ENCODE assay signal across 19 cellular contexts in genomic region chr5:143218563-143219170, GRCh38.
DNase-seq lines count a peak whose midpoint lies in the region; ATAC-seq, FAIRE-seq and TF ChIP-seq lines count a peak whose summit lies in the region.
"Had no signal": no experiment of that assay in that cellular context is flagged by ENCODE, and none has a peak within 500 bp of the region (broad histone marks: within the 10 kb centered on the region; RNA-seq: fewer than 3 reads in every experiment).

No MANE protein-coding gene starts in this region.

- ATAC-seq in left colon: peak; percentile 72
- ATAC-seq: activated CD4-positive, CD25-positive, alpha-beta regulatory T cell treated with anti-CD3 and anti-CD28 coated beads, Interleukin-2, amount 50 U/mL, for 24 hours had no signal

- no peak for TF ChIP-seq CTCF in OCI-LY1 (IDR thresholded peaks at IDR 0.05; ENCODE audit: low read length)

- no peak for DNase-seq in activated CD4-positive, alpha-beta memory T cell treated with anti-CD3 and anti-CD28 coated beads for 36 hours
- no peak for DNase-seq in activated CD4-positive, alpha-beta memory T cell treated with anti-CD3 and anti-CD28 coated beads, Interleukin-2, amount 10 ng/mL, durations not matched to agents 7 days and 5 days
- DNase-seq in GM18507 (ENCODE audit: extremely low spot score, insufficient read length, low read depth): no peak
- DNase-seq in left colon: no peak
- DNase-seq in HuH-7 (ENCODE audit: low spot score): no peak
- DNase-seq in SW 1271 (lab: John Stamatoyannopoulos, UW): no peak
- no peak for DNase-seq in GDM1 (lab: John Stamatoyannopoulos, UW)
- DNase-seq: aorta; endodermal cell; NCI-H1436 treated with DMSO at 0.1 percent for 48 hours; OCI-M1; stimulated activated CD4-positive, alpha-beta T cell treated with anti-CD3 and anti-CD28 coated beads, Interleukin-4, amount 100 ng/mL, for 24 hours had no signal

- H3F3A ChIP-seq in OCI-LY1 (ENCODE audit: insufficient read depth, low read length): peaks cover 6% of the 10 kb centered on the region; the same call in 1 of the 2 replicates

- H3K27ac ChIP-seq in OCI-LY1 (ENCODE audit: low read depth, low read length, poor library complexity, severe bottlenecking): peak overlapping the region; percentile 99
- H3K27ac ChIP-seq: prostate gland, SJSA1, skin epidermis had no signal

- H3K9me3 ChIP-seq in OCI-LY1 (ENCODE audit: low read length): no peaks in the 10 kb centered on the region
- H3K9me3 ChIP-seq: prostate gland, SJSA1 had no signal

- H3K4me1 Mint-ChIP-seq in activated CD4-positive, alpha-beta memory T cell treated with anti-CD3 and anti-CD28 coated beads for 36 hours (ENCODE audit: low read depth): peaks cover 81% of the 10 kb centered on the region
- H3K4me1 Mint-ChIP-seq in activated CD4-positive, alpha-beta memory T cell treated with anti-CD3 and anti-CD28 coated beads, Interleukin-2, amount 10 ng/mL, durations not matched to agents 7 days and 5 days: peaks cover 83% of the 10 kb centered on the region

- H3K27me3 Mint-ChIP-seq in activated CD4-positive, alpha-beta memory T cell treated with anti-CD3 and anti-CD28 coated beads for 36 hours: no peaks in the 10 kb centered on the region
- H3K27me3 Mint-ChIP-seq in activated CD4-positive, alpha-beta memory T cell treated with anti-CD3 and anti-CD28 coated beads, Interleukin-2, amount 10 ng/mL, durations not matched to agents 7 days and 5 days: no peaks in the 10 kb centered on the region

- intact Hi-C loops in activated CD4-positive, alpha-beta memory T cell treated with anti-CD3 and anti-CD28 coated beads for 36 hours (cut with micrococcal nuclease): loop anchor here (5.0 to 10.0 kb wide), 4 partner anchors 94 to 969 kb away; no protein-coding TSS in a partner anchor
- intact Hi-C loops in left colon (cut with DNase I, micrococcal nuclease): no loop called here

- H3K4me3 Mint-ChIP-seq in activated CD4-positive, alpha-beta memory T cell treated with anti-CD3 and anti-CD28 coated beads for 36 hours: no peak overlapping the region
- no peak overlapping the region for H3K4me3 Mint-ChIP-seq in activated CD4-positive, alpha-beta memory T cell treated with anti-CD3 and anti-CD28 coated beads, Interleukin-2, amount 10 ng/mL, durations not matched to agents 7 days and 5 days
- H3K4me3 Mint-ChIP-seq: endodermal cell had no signal

- no peaks in the 10 kb centered on the region for H3K9me3 Mint-ChIP-seq in activated CD4-positive, alpha-beta memory T cell treated with anti-CD3 and anti-CD28 coated beads for 36 hours
- no peaks in the 10 kb centered on the region for H3K9me3 Mint-ChIP-seq in activated CD4-positive, alpha-beta memory T cell treated with anti-CD3 and anti-CD28 coated beads, Interleukin-2, amount 10 ng/mL, durations not matched to agents 7 days and 5 days
- H3K9me3 Mint-ChIP-seq: endodermal cell, neural crest cell had no signal

- no peaks in the 10 kb centered on the region for H3K36me3 ChIP-seq in OCI-LY1 (ENCODE audit: insufficient read depth, low read length)
- H3K36me3 ChIP-seq: prostate gland had no signal

- no peaks in the 10 kb centered on the region for H4K20me1 ChIP-seq in OCI-LY1 (ENCODE audit: insufficient read depth, low read length)

- H3K36me3 Mint-ChIP-seq in activated CD4-positive, alpha-beta memory T cell treated with anti-CD3 and anti-CD28 coated beads for 36 hours: peaks cover 6% of the 10 kb centered on the region
- peaks cover 10% of the 10 kb centered on the region for H3K36me3 Mint-ChIP-seq in activated CD4-positive, alpha-beta memory T cell treated with anti-CD3 and anti-CD28 coated beads, Interleukin-2, amount 10 ng/mL, durations not matched to agents 7 days and 5 days (ENCODE audit: low read depth)

- H2AFZ ChIP-seq in OCI-LY1 (ENCODE audit: low read length): no peak overlapping the region

- no peak overlapping the region for H3K4me3 ChIP-seq in OCI-LY1 (ENCODE audit: low read depth, low read length, poor library complexity, severe bottlenecking)
- H3K4me3 ChIP-seq: prostate gland, SJSA1, skin epidermis had no signal

- no peaks in the 10 kb centered on the region for H3K9me2 ChIP-seq in OCI-LY1 (ENCODE audit: low read depth, low read length)

- H3K27ac Mint-ChIP-seq in activated CD4-positive, alpha-beta memory T cell treated with anti-CD3 and anti-CD28 coated beads for 36 hours: peak overlapping the region; percentile 80
- H3K27ac Mint-ChIP-seq in activated CD4-positive, alpha-beta memory T cell treated with anti-CD3 and anti-CD28 coated beads, Interleukin-2, amount 10 ng/mL, durations not matched to agents 7 days and 5 days: no peak overlapping the region
- H3K27ac Mint-ChIP-seq: endodermal cell had no signal

- CTCF ChIA-PET in activated CD4-positive, alpha-beta memory T cell treated with anti-CD3 and anti-CD28 coated beads for 36 hours (lab: Charles Lee): interaction anchor here (0.6 to 2.9 kb wide), 3 partner anchors 10 to 543 kb away, joined by 3 to 9 read pairs (median 3); no protein-coding TSS in a partner anchor
- CTCF ChIA-PET in activated CD4-positive, alpha-beta memory T cell treated with anti-CD3 and anti-CD28 coated beads, Interleukin-2, amount 10 ng/mL, durations not matched to agents 7 days and 5 days (lab: Charles Lee): interaction anchor here (1.2 to 1.4 kb wide), 3 partner anchors 185 to 601 kb away, joined by 3 read pairs; partner anchors contain the start of gene NR3C1

- POLR2A ChIA-PET in activated CD4-positive, alpha-beta memory T cell treated with anti-CD3 and anti-CD28 coated beads for 36 hours (lab: Charles Lee): interaction anchor here (1.5 to 2.7 kb wide), 2 partner anchors 10 to 185 kb away, joined by 3 to 12 read pairs; no protein-coding TSS in a partner anchor
- POLR2A ChIA-PET in activated CD4-positive, alpha-beta memory T cell treated with anti-CD3 and anti-CD28 coated beads, Interleukin-2, amount 10 ng/mL, durations not matched to agents 7 days and 5 days (lab: Charles Lee): interaction anchor here (1.7 kb wide), 1 partner anchor 186 kb away, joined by 6 read pairs; no protein-coding TSS in a partner anchor

- no peaks in the 10 kb centered on the region for H3K79me2 ChIP-seq in OCI-LY1 (ENCODE audit: insufficient read depth, low read length)

- peak; percentile 69 for FAIRE-seq in GM18507 (lab: Jason Lieb, UNC)
- FAIRE-seq: islet of Langerhans had no signal

- no peak overlapping the region for H3K4me2 ChIP-seq in OCI-LY1 (ENCODE audit: low read length)

- no peak overlapping the region; the same call in 1 of the 2 replicates for H3K9ac ChIP-seq in OCI-LY1 (ENCODE audit: low read length)

- peaks cover 99% of the 10 kb centered on the region for H3K4me1 ChIP-seq in OCI-LY1 (ENCODE audit: insufficient read depth, low read length, severe bottlenecking)
- H3K4me1 ChIP-seq: prostate gland had no signal

- H3K27me3 ChIP-seq in OCI-LY1 (ENCODE audit: insufficient read depth, low read length): no peaks in the 10 kb centered on the region
- H3K27me3 ChIP-seq: SJSA1 had no signal
